Comparison of ENCODE assay signal across 8 cellular contexts in genomic region chr19:2391118-2391725, GRCh38. TPM values are rescaled to one million over a fixed set of nuclear protein-coding genes. Genes with fewer than 3 reads are reported as not detected.
DNase-seq lines count a peak whose midpoint lies in the region; ATAC-seq, FAIRE-seq and TF ChIP-seq lines count a peak whose summit lies in the region.

No MANE protein-coding gene starts in this region.

- H3K4me1 Mint-ChIP-seq in activated T-cell treated with anti-CD3 and anti-CD28 coated beads, Interleukin-2, amount 50 U/mL, for 24 hours (ENCODE audit: low read depth), result peaks cover 6% of the 10 kb centered on the region

- WGBS in SK-N-SH (ENCODE audit: low lambda C conversion rate), result 2% methylated on average over 10 of the region's 10 CpGs

- H3F3A ChIP-seq in MM.1S (ENCODE audit: insufficient read depth, low read length) (peaks cover 32% of the 10 kb centered on the region), SK-N-SH (replicated peaks; ENCODE audit: insufficient read depth) (peaks cover 3% of the 10 kb centered on the region)

- H3K4me3 ChIP-seq in MM.1S (ENCODE audit: low read length), result no peak overlapping the region
- no peak overlapping the region; a peak in 1 of 4 replicates for H3K4me3 ChIP-seq in SK-N-SH (ENCODE audit: low read depth in 2 of 2, low read length in 1 of 2)
- no peak overlapping the region for H3K4me3 ChIP-seq in bronchial epithelial cell (ENCODE audit: low read depth, low read length)

- H3K36me3 ChIP-seq in MM.1S (replicated peaks; ENCODE audit: insufficient read depth, low read length) (no peaks in the 10 kb centered on the region), SK-N-SH (replicated peaks in 1 of 2; ENCODE audit: control insufficient read depth in 1 of 2, insufficient read depth in 2 of 2, low read length in 1 of 2) (no peaks in the 10 kb centered on the region), bronchial epithelial cell (ENCODE audit: control insufficient read depth, insufficient read depth, low read length) (no peaks in the 10 kb centered on the region)

- no peak overlapping the region for H3K27ac ChIP-seq in MM.1S (ENCODE audit: low read length)
- H3K27ac ChIP-seq in SK-N-SH (ENCODE audit: low read depth in 2 of 2, low read length in 1 of 2), result no peak overlapping the region

- peak; percentile 25 for DNase-seq in activated T-cell treated with anti-CD3 and anti-CD28 coated beads for 24 hours (ENCODE audit: low read depth)
- no peak for DNase-seq in activated T-cell treated with anti-CD3 and anti-CD28 coated beads, Interleukin-2, amount 50 U/mL, for 24 hours
- DNase-seq in MM.1S, result peak; percentile 88
- DNase-seq in SK-N-SH, result peak; percentile 72
- DNase-seq in bronchial epithelial cell (ENCODE audit: low read depth), result peak; percentile 69
- peak; percentile 25 for DNase-seq in kidney glomerular epithelial cell (lab: John Stamatoyannopoulos, UW)
- DNase-seq in stimulated activated naive CD8-positive, alpha-beta T cell treated with anti-CD3 and anti-CD28 coated beads, Interleukin-15, Interleukin-2, amounts not matched to agents 100 U/mL and 50 U/mL, for 24 hours, result peak; percentile 32

- no peaks in the 10 kb centered on the region for H3K9me3 ChIP-seq in MM.1S (replicated peaks; ENCODE audit: insufficient read depth, low read length)
- H3K9me3 ChIP-seq in SK-N-SH, result no peaks in the 10 kb centered on the region

- no peaks in the 10 kb centered on the region for H3K79me2 ChIP-seq in MM.1S (ENCODE audit: low read length)
- H3K79me2 ChIP-seq in SK-N-SH (ENCODE audit: insufficient read depth), result no peaks in the 10 kb centered on the region

- peak in 1 of 2 experiments; percentile 49; a peak in 1 of 4 replicates for TF ChIP-seq EP300 in SK-N-SH (IDR thresholded peaks at IDR 0.05; ENCODE audit: borderline replicate concordance in 1 of 2, low read depth in 1 of 2, low read length in 1 of 2)

- no peak overlapping the region for H3K27ac Mint-ChIP-seq in activated T-cell treated with anti-CD3 and anti-CD28 coated beads, Interleukin-2, amount 50 U/mL, for 24 hours

- peaks cover 6% of the 10 kb centered on the region for H3K27me3 Mint-ChIP-seq in activated T-cell treated with anti-CD3 and anti-CD28 coated beads, Interleukin-2, amount 50 U/mL, for 24 hours

- FAIRE-seq in bronchial epithelial cell (lab: Jason Lieb, UNC), result no peak

- H3K4me2 ChIP-seq in MM.1S (ENCODE audit: low read depth, low read length) (no peak overlapping the region; the same call in 1 of the 2 replicates), SK-N-SH (no peak overlapping the region)

- no peaks in the 10 kb centered on the region for H4K20me1 ChIP-seq in MM.1S (ENCODE audit: insufficient read depth, low read length)
- H4K20me1 ChIP-seq in SK-N-SH (ENCODE audit: insufficient read depth), result no peaks in the 10 kb centered on the region

- H3K4me1 ChIP-seq in MM.1S (ENCODE audit: low read length) (peaks cover 24% of the 10 kb centered on the region), SK-N-SH (ENCODE audit: control insufficient read depth in 1 of 2, insufficient read depth in 2 of 2, low read depth in 1 of 2, low read length in 1 of 2) (no peaks in the 10 kb centered on the region)

- H2AFZ ChIP-seq in MM.1S (ENCODE audit: low read length) (no peak overlapping the region), SK-N-SH (ENCODE audit: low read depth) (no peak overlapping the region)

- CTCF ChIA-PET in SK-N-SH (lab: Yijun Ruan, JAX), result interaction anchor here (1.0 to 3.9 kb wide), 9 partner anchors 9 to 235 kb away, joined by 3 to 19 read pairs (median 4); no protein-coding TSS in a partner anchor

- H3K9me3 Mint-ChIP-seq in activated T-cell treated with anti-CD3 and anti-CD28 coated beads, Interleukin-2, amount 50 U/mL, for 24 hours, result no peaks in the 10 kb centered on the region

- TF ChIP-seq RAD21 in SK-N-SH (IDR thresholded peaks at IDR 0.05; ENCODE audit: low read length), result peak; percentile 79

- POLR2A ChIA-PET in SK-N-SH (lab: Yijun Ruan, JAX), result no interaction called here

- TF ChIP-seq CTCF in MM.1S (IDR thresholded peaks at IDR 0.05; ENCODE audit: low read length) (peak; percentile 83), SK-N-SH (IDR thresholded peaks at IDR 0.05) (peak; percentile 93), bronchial epithelial cell (IDR thresholded peaks at IDR 0.05; ENCODE audit: insufficient read depth, low read length, severe bottlenecking) (peak; percentile 70)

- no peaks in the 10 kb centered on the region for H3K36me3 Mint-ChIP-seq in activated T-cell treated with anti-CD3 and anti-CD28 coated beads, Interleukin-2, amount 50 U/mL, for 24 hours (ENCODE audit: low read depth)

- H3K9me2 ChIP-seq in MM.1S (replicated peaks; ENCODE audit: insufficient read depth, low read length) (no peaks in the 10 kb centered on the region), SK-N-SH (no peaks in the 10 kb centered on the region)

- no peaks in the 10 kb centered on the region; the same call in 1 of the 2 replicates for H3K27me3 ChIP-seq in MM.1S (replicated peaks; ENCODE audit: insufficient read depth, low read length)
- H3K27me3 ChIP-seq in SK-N-SH (ENCODE audit: insufficient read depth), result peaks cover 27% of the 10 kb centered on the region; the same call in 1 of the 2 replicates
- no peaks in the 10 kb centered on the region for H3K27me3 ChIP-seq in bronchial epithelial cell (ENCODE audit: control insufficient read depth, insufficient read depth, low read length)

- H3K4me3 Mint-ChIP-seq in activated T-cell treated with anti-CD3 and anti-CD28 coated beads, Interleukin-2, amount 50 U/mL, for 24 hours, result no peak overlapping the region

- no peak for ATAC-seq in stimulated activated naive CD8-positive, alpha-beta T cell treated with anti-CD3 and anti-CD28 coated beads, Interleukin-15, Interleukin-2, amounts not matched to agents 100 U/mL and 50 U/mL, for 24 hours
- no peak for ATAC-seq in GM21529 (IDR thresholded peaks at IDR 0.05; ENCODE audit: unreplicated experiment)

- H3K9ac ChIP-seq in MM.1S (ENCODE audit: low read length), result no peak overlapping the region
- no peak overlapping the region for H3K9ac ChIP-seq in SK-N-SH

TF ChIP-seq in SK-N-SH, 30 proteins besides CTCF, POLR2A, EP300 and RAD21:
- TF ChIP-seq MXI1 (IDR thresholded peaks at IDR 0.05; ENCODE audit: low read depth, low read length) (peak; percentile 82), SMC3 (IDR thresholded peaks at IDR 0.05; ENCODE audit: low read depth, low read length) (peak; percentile 63), PBX3 (IDR thresholded peaks at IDR 0.05) (no peak), IRF3 (IDR thresholded peaks at IDR 0.05; ENCODE audit: low read depth, low read length) (no peak)

RNA-seq across cellular contexts. Expression of gene TMPRSS9, which starts 31.2 kb away (rescaled TPM):
- polyA plus RNA-seq in SK-N-SH (2012; rRNA removed), result not detected in 2 replicates
- polyA plus RNA-seq in SK-N-SH (2012; cell fraction: cytosol; rRNA removed), result not detected in 2 replicates
- polyA plus RNA-seq in SK-N-SH (2012; cell fraction: nucleus; rRNA removed), result 0.06 TPM in 1 of 2 replicates, not detected in the other
- total RNA-seq in bronchial epithelial cell, result not detected in 2 replicates

RNA-seq across cellular contexts. Expression of gene TIMM13, which starts 36.2 kb away (rescaled TPM):
- polyA plus RNA-seq in SK-N-SH (2012; rRNA removed), result 76.0 and 76.9 TPM in 2 replicates
- 37.4 and 60.8 TPM in 2 replicates for polyA plus RNA-seq in SK-N-SH (2012; cell fraction: cytosol; rRNA removed)
- 58.5 and 81.6 TPM in 2 replicates for polyA plus RNA-seq in SK-N-SH (2012; cell fraction: nucleus; rRNA removed)
- 39.5 and 44.9 TPM in 2 replicates for total RNA-seq in bronchial epithelial cell
